Comparison of ENCODE assay signal across 28 cellular contexts in the genomic region with DNA sequence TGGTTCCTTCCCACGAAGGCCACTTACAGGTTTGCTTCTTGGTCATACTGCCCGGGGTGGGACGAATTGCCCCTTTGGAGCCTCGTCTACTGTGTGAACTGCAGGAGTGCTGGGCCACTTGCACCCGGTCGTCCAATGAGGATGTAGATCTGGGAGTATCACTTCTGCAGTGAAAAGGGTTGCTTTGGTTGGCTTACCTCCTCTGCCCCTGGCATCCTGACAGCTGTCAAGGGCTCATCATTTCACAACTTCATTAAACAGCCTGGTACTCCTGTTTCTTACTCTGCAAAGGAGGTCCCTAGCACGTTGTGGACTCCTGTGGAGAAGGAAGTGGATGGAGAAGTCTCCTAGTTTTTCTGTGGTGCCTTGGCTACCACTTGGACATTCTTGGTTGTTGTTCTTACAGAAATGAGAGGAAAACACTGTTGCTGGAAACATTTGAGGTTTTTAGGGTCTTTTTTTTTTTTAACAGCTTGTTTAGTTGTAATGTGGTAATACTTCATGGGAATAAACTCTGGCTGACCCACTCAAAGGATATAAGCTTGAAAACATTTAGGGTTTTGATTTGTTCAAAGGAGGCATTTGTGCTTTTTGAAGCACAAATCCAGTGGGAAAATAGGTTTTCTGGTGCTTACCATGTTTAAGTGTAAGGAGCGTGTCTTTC.
DNase-seq lines count a peak whose midpoint lies in the region; ATAC-seq and TF ChIP-seq lines count a peak whose summit lies in the region.
"Had no signal": no experiment of that assay in that cellular context is flagged by ENCODE, and none has a peak within 500 bp of the region (broad histone marks: within the 10 kb centered on the region; RNA-seq: fewer than 3 reads in every experiment).

No MANE protein-coding gene starts in this region.

- 69% methylated on average over 8 of the region's 8 CpGs for WGBS in hepatocyte (ENCODE audit: low lambda C conversion rate, missing lambda C conversion rate)
- 65 to 68% methylated on average over 8 of the region's 8 CpGs for WGBS in sigmoid colon, 2 donors

- H3K4me1 ChIP-seq in OCI-LY3 (ENCODE audit: low read length): peaks cover 22% of the 10 kb centered on the region
- H3K4me1 ChIP-seq in hepatocyte (ENCODE audit: insufficient read depth): peaks cover 10% of the 10 kb centered on the region
- peaks cover 0 to 71% (median 53%) of the 10 kb centered on the region in 4 donors for H3K4me1 ChIP-seq in sigmoid colon
- H3K4me1 ChIP-seq: Caco-2 had no signal

- no peaks in the 10 kb centered on the region for H3K9me2 ChIP-seq in hepatocyte (replicated peaks; ENCODE audit: insufficient read depth)

- peaks cover 9% of the 10 kb centered on the region for H4K20me1 ChIP-seq in OCI-LY3 (ENCODE audit: insufficient read depth, low read length)
- no peaks in the 10 kb centered on the region for H4K20me1 ChIP-seq in hepatocyte (ENCODE audit: insufficient read depth, poor library complexity, severe bottlenecking)

- H3K27me3 ChIP-seq in OCI-LY3 (ENCODE audit: low read depth, low read length) (no peaks in the 10 kb centered on the region), hepatocyte (no peaks in the 10 kb centered on the region), sigmoid colon (no peaks in the 10 kb centered on the region)
- H3K27me3 ChIP-seq: heart left ventricle had no signal

- H3K27ac ChIP-seq in OCI-LY3 (ENCODE audit: low read length): no peak overlapping the region
- H3K27ac ChIP-seq in hepatocyte: peak overlapping the region; percentile 38
- H3K27ac ChIP-seq in sigmoid colon: peak overlapping the region in 3 of 4 donors; percentile 65 to 96 (median 88)
- H3K27ac ChIP-seq: coronary artery, KMS-11 had no signal

- no peak for ATAC-seq in GM21576 (IDR thresholded peaks at IDR 0.05; ENCODE audit: unreplicated experiment)
- ATAC-seq: heart left ventricle, Panc1 had no signal

- H2AFZ ChIP-seq in OCI-LY3 (ENCODE audit: low read depth, low read length) (no peak overlapping the region), hepatocyte (no peak overlapping the region)

- DNase-seq in EH (ENCODE audit: low read depth) (peak; percentile 39), hepatocyte (ENCODE audit: low spot score) (no peak), sigmoid colon (no peak), NCI-H526 treated with DMSO at 0.1 percent for 48 hours (lab: John Stamatoyannopoulos, UW) (no peak)
- DNase-seq in activated naive CD4-positive, alpha-beta T cell treated with anti-CD3 and anti-CD28 coated beads, Interleukin-2, amount 50 U/mL, for 16 hours: no peak
- no peak for DNase-seq in stimulated activated CD4-positive, alpha-beta T cell treated with anti-CD3 and anti-CD28 coated beads, Interleukin-2, amount 100 ng/mL, for 24 hours
- DNase-seq: ACHN; activated CD4-positive, alpha-beta T cell treated with anti-CD3 and anti-CD28 coated beads, Interleukin-2, amount 10 ng/mL, durations not matched to agents 7 days and 5 days; activated T-cell treated with anti-CD3 and anti-CD28 coated beads, Interleukin-2, amount 50 U/mL, for 48 hours; Caco-2; DND-41; effector memory CD4-positive, alpha-beta T cell; foreskin fibroblast; heart left ventricle; kidney glomerular epithelial cell; NCI-H1417 treated with DMSO at 0.1 percent for 48 hours; NCI-H69; SIG-M5; small intestine; SW 1271; T-helper 9 cell had no signal

- H3K9me3 ChIP-seq in OCI-LY3 (ENCODE audit: insufficient read depth, low read length) (no peaks in the 10 kb centered on the region), hepatocyte (ENCODE audit: low read depth) (no peaks in the 10 kb centered on the region), sigmoid colon (no peaks in the 10 kb centered on the region)
- H3K9me3 ChIP-seq: Caco-2, HAP-1, heart left ventricle had no signal

- TF ChIP-seq CTCF in OCI-LY3 (IDR thresholded peaks at IDR 0.05; ENCODE audit: low read depth, low read length) (no peak), hepatocyte (IDR thresholded peaks at IDR 0.05; ENCODE audit: poor library complexity) (no peak), sigmoid colon (IDR thresholded peaks at IDR 0.05) (no peak)

- no peaks in the 10 kb centered on the region for H3K79me2 ChIP-seq in OCI-LY3 (ENCODE audit: low read length)
- no peaks in the 10 kb centered on the region for H3K79me2 ChIP-seq in hepatocyte

- no peak for TF ChIP-seq POLR2A in sigmoid colon (IDR thresholded peaks at IDR 0.05)

- intact Hi-C loops in sigmoid colon (cut with DNase I): no loop called here

- no peak overlapping the region for H3K9ac ChIP-seq in OCI-LY3 (ENCODE audit: low read length)
- H3K9ac ChIP-seq: KMS-11 had no signal

- no peak for TF ChIP-seq EP300 in sigmoid colon (IDR thresholded peaks at IDR 0.05)

- no peaks in the 10 kb centered on the region for H3K36me3 ChIP-seq in OCI-LY3 (replicated peaks; ENCODE audit: low read depth, low read length)
- H3K36me3 ChIP-seq in hepatocyte (replicated peaks; ENCODE audit: insufficient read depth, low read depth): no peaks in the 10 kb centered on the region
- H3K36me3 ChIP-seq in sigmoid colon: peaks cover 0 to 7% (median 0%) of the 10 kb centered on the region in 4 donors
- H3K36me3 ChIP-seq: heart left ventricle had no signal

- H3K4me2 ChIP-seq in OCI-LY3 (ENCODE audit: low read length) (peak overlapping the region; percentile 56), hepatocyte (peak overlapping the region; percentile 47)
- H3K4me2 ChIP-seq: KMS-11 had no signal

- H3K4me3 ChIP-seq in OCI-LY3 (ENCODE audit: low read length) (peak overlapping the region; percentile 21; the same call in 1 of the 2 replicates), hepatocyte (no peak overlapping the region), sigmoid colon (no peak overlapping the region)
- H3K4me3 ChIP-seq: coronary artery, HAP-1, heart left ventricle, lung had no signal
